31 cellular contexts compared by ENCODE assay signal in the genomic region with DNA sequence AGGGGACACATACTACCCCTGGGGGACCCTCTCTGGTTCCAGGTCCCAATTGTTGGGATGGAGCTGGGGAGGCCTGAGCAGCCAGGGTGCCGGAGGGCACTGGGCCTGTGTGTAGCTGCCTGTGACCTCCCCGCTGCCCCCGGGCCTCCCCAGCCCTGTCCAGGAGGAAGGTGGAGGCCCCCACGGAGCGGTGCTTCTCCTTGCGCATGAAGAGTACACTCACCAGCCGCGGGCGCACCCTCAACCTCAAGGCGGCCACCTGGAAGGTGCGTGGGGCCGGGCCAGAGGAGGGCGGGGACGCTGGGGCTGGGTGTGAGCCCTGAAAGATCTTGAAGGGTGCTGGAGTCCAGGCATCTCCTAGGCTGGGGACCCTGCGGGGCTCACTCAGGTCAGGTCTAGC. TPM values are rescaled to one million over a fixed set of nuclear protein-coding genes. Genes with fewer than 3 reads are reported as not detected.
"Had no signal": no experiment of that assay in that cellular context is flagged by ENCODE, and none has a peak within 500 bp of the region (broad histone marks: within the 10 kb centered on the region; RNA-seq: fewer than 3 reads in every experiment).

No MANE protein-coding gene starts in this region.

- H3K36me3 ChIP-seq: pancreas, uterus had no signal

- H3K4me1 ChIP-seq: pancreas, prostate gland, testis had no signal

- ATAC-seq: left cardiac atrium; left lobe of liver; lower lobe of right lung; naive thymus-derived CD8-positive, alpha-beta T cell; pancreas; right cardiac atrium; sciatic nerve had no signal

- H3K4me3 Mint-ChIP-seq: naive thymus-derived CD8-positive, alpha-beta T cell; nephron; neural crest cell had no signal

- H3K27ac ChIP-seq: heart right ventricle, hepatocyte, lower lobe of right lung, pancreas, prostate gland, skin epidermis, testis, thyroid gland, uterus had no signal

- DNase-seq: heart right ventricle; islet precursor cell; kidney glomerular epithelial cell; left cardiac atrium; lower lobe of right lung; mammary epithelial cell; mesenchymal stem cell; naive thymus-derived CD8-positive, alpha-beta T cell; nucleus accumbens; posterior cingulate gyrus; retina; stimulated activated CD4-positive, alpha-beta T cell treated with anti-CD3 and anti-CD28 coated beads, Interleukin-12 subunit alpha, Interleukin-12 subunit beta, amount 100 ng/mL, for 4 hours; stimulated activated CD4-positive, alpha-beta T cell treated with anti-CD3 and anti-CD28 coated beads, Interleukin-15, amount 100 ng/mL, for 24 hours; stimulated activated CD4-positive, alpha-beta T cell treated with anti-CD3 and anti-CD28 coated beads, Interleukin-2, amount 100 ng/mL, for 24 hours; stimulated activated CD4-positive, alpha-beta T cell treated with anti-CD3 and anti-CD28 coated beads, Interleukin-4, amount 100 ng/mL, for 1 hour; stimulated activated naive CD4-positive, alpha-beta T cell; stomach; testis; thyroid gland; trophoblast cell; uterus had no signal

- H3K9me3 ChIP-seq: pancreas, prostate gland, testis, thyroid gland, uterus had no signal

- H3K27ac Mint-ChIP-seq: naive thymus-derived CD8-positive, alpha-beta T cell; nephron had no signal

- H3K4me3 ChIP-seq: heart right ventricle, hepatocyte, lower lobe of right lung, pancreas, prostate gland, skin epidermis, stomach, testis, thyroid gland, uterus had no signal

- H3K27me3 ChIP-seq: heart right ventricle, hepatocyte, pancreas, stomach, testis, thyroid gland, uterus had no signal

- H3K4me1 Mint-ChIP-seq: naive thymus-derived CD8-positive, alpha-beta T cell had no signal

RNA-seq across cellular contexts. Expression of gene HIF3A, which starts 11.7 kb away (rescaled TPM):
- total RNA-seq: mammary epithelial cell; naive thymus-derived CD8-positive, alpha-beta T cell; osteoblast had no signal
